9 cellular contexts compared by ENCODE assay signal in the genomic region with DNA sequence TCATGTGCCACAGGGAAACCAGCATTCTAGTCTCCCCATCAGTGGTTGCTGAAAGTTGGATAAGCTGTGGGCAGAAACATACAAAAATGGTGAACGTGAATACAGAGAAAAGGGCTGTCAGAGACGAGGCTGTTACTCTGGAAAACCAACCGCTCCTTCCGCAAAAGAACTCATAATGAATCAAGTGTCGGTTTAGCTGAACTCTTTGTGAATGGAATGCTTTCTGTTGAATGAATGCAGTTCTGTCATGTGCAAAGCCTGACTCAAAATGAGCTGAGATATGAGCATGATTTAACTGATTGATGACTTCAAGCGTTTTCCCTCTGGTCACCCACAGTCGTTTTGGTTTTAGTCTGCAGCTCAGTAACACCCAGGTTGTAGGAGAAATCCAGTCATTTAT.
A peak's percentile ranks its signal among the peaks of the same experiment; 100 is the strongest.
DNase-seq lines count a peak whose midpoint lies in the region; ATAC-seq, FAIRE-seq and TF ChIP-seq lines count a peak whose summit lies in the region.
"Had no signal": no experiment of that assay in that cellular context is flagged by ENCODE, and none has a peak within 500 bp of the region (broad histone marks: within the 10 kb centered on the region; RNA-seq: fewer than 3 reads in every experiment).

No MANE protein-coding gene starts in this region.

- no peak overlapping the region for H2BK5ac ChIP-seq in IMR-90 (ENCODE audit: low read depth, low read length, poor library complexity, severe bottlenecking)

- no peak overlapping the region for H2BK20ac ChIP-seq in IMR-90 (ENCODE audit: low read depth, low read length)

- no peak overlapping the region for H2BK15ac ChIP-seq in IMR-90 (ENCODE audit: low read depth, low read length)

- no peak overlapping the region for H4K8ac ChIP-seq in IMR-90 (ENCODE audit: low read depth in 2 of 2, low read length in 2 of 2)

- dilution Hi-C loops in IMR-90 (cut with HindIII; ENCODE audit: low sequenced_read_pairs, unreplicated experiment) = no loop called here

- POLR2A ChIA-PET in IMR-90 (lab: Charles Lee; ENCODE audit: unreplicated experiment) = no interaction called here

- no peaks in the 10 kb centered on the region for H3K9me3 ChIP-seq in IMR-90 (ENCODE audit: control insufficient read depth, insufficient read depth, low read length)
- H3K9me3 ChIP-seq in colonic mucosa = no peaks in the 10 kb centered on the region
- no peaks in the 10 kb centered on the region for H3K9me3 ChIP-seq in prostate gland

- peak; percentile 66 for FAIRE-seq in bronchial epithelial cell (lab: Jason Lieb, UNC)

- H3K79me1 ChIP-seq in IMR-90 (ENCODE audit: low read depth in 1 of 2, low read length in 2 of 2) = no peaks in the 10 kb centered on the region

- H3K4me3 ChIP-seq in IMR-90 (ENCODE audit: insufficient read depth, low read depth, low read length) (no peak overlapping the region), bronchial epithelial cell (ENCODE audit: low read depth, low read length) (no peak overlapping the region), colonic mucosa (no peak overlapping the region), prostate gland (no peak overlapping the region)

- no peak overlapping the region for H3K23ac ChIP-seq in IMR-90 (ENCODE audit: low read depth, low read length)

- TF ChIP-seq CTCF in IMR-90 (conservative IDR thresholded peaks at IDR 0.05; ENCODE audit: low read depth, low read length) (no peak), bronchial epithelial cell (IDR thresholded peaks at IDR 0.05; ENCODE audit: insufficient read depth, low read length, severe bottlenecking) (no peak), colonic mucosa (IDR thresholded peaks at IDR 0.05) (no peak), prostate gland (IDR thresholded peaks at IDR 0.05) (no peak)

- intact Hi-C loops in IMR-90 (cut with micrococcal nuclease) = no loop called here
- intact Hi-C loops in colonic mucosa (cut with DNase I) = loop anchor here (5.0 to 10.0 kb wide), 3 partner anchors 114 to 543 kb away; no protein-coding TSS in a partner anchor
- intact Hi-C loops in prostate gland (cut with DNase I) = no loop called here

- H3K36me3 ChIP-seq in IMR-90 (ENCODE audit: control insufficient read depth, insufficient read depth, low read length) (no peaks in the 10 kb centered on the region), bronchial epithelial cell (ENCODE audit: control insufficient read depth, insufficient read depth, low read length) (no peaks in the 10 kb centered on the region), colonic mucosa (no peaks in the 10 kb centered on the region), prostate gland (no peaks in the 10 kb centered on the region)

- no peak overlapping the region for H4K91ac ChIP-seq in IMR-90 (ENCODE audit: insufficient read depth, low read depth, low read length)

- H4K20me1 ChIP-seq in IMR-90 (ENCODE audit: insufficient read depth, low read length) = no peaks in the 10 kb centered on the region

- H3K4ac ChIP-seq in IMR-90 (ENCODE audit: low read depth, low read length) = no peak overlapping the region

- 82% methylated on average over 3 of the region's 7 CpGs; no CpG with 5 or more reads in 1 of the 2 experiments for WGBS in IMR-90 (ENCODE audit: extremely low coverage in 2 of 2, insufficient read length in 1 of 2), 2 experiments
- WGBS in prostate gland = 74% methylated on average over 7 of the region's 7 CpGs

- no peak for TF ChIP-seq RAD21 in IMR-90 (IDR thresholded peaks at IDR 0.05; ENCODE audit: low read length)

- DNase-seq in COLO829 (ENCODE audit: low spot score) (peak; percentile 74), IMR-90 (no peak), bronchial epithelial cell (ENCODE audit: low read depth) (no peak), colonic mucosa (no peak), prostate gland (ENCODE audit: low spot score) (no peak)
- DNase-seq in NK-92 treated with Interleukin-12 subunit alpha and Interleukin-12 subunit beta, amount 100 ng/mL, for 24 hours (lab: John Stamatoyannopoulos, UW) = no peak
- DNase-seq: head of caudate nucleus had no signal

- H3K27me3 ChIP-seq in IMR-90 (ENCODE audit: control insufficient read depth, insufficient read depth, low read length) (peaks cover 1% of the 10 kb centered on the region; the same call in 1 of the 2 replicates), bronchial epithelial cell (ENCODE audit: control insufficient read depth, insufficient read depth, low read length) (no peaks in the 10 kb centered on the region), colonic mucosa (no peaks in the 10 kb centered on the region), prostate gland (replicated peaks; ENCODE audit: insufficient read depth) (no peaks in the 10 kb centered on the region)

- CTCF ChIA-PET in IMR-90 (lab: Yijun Ruan, JAX) = interaction anchor here (0.7 to 1.4 kb wide), 3 partner anchors 132 to 542 kb away, joined by 3 to 5 read pairs (median 3); no protein-coding TSS in a partner anchor

- H3K4me2 ChIP-seq in IMR-90 (ENCODE audit: low read depth, low read length) = no peak overlapping the region

- H2AK5ac ChIP-seq in IMR-90 (ENCODE audit: low read depth, low read length) = 0 out of 2 replicates have a peak overlapping the region, but pooled peaks have one; percentile 5

- H3K4me1 ChIP-seq in IMR-90 (ENCODE audit: control insufficient read depth, insufficient read depth, low read length) = peaks cover 8% of the 10 kb centered on the region
- H3K4me1 ChIP-seq in colonic mucosa = peaks cover 11% of the 10 kb centered on the region
- H3K4me1 ChIP-seq in prostate gland (replicated peaks) = no peaks in the 10 kb centered on the region

- H4K5ac ChIP-seq in IMR-90 (ENCODE audit: low read depth, low read length) = no peak overlapping the region

- no peak for TF ChIP-seq POLR2A in IMR-90 (IDR thresholded peaks at IDR 0.05; ENCODE audit: low read depth, low read length)
- no peak for TF ChIP-seq POLR2A in prostate gland (IDR thresholded peaks at IDR 0.05)

- H3K9ac ChIP-seq in IMR-90 (ENCODE audit: low read depth, low read length) (no peak overlapping the region), colonic mucosa (ENCODE audit: low read depth in 2 of 2, low read length in 2 of 2) (no peak overlapping the region)

- H2AFZ ChIP-seq in IMR-90 (replicated peaks; ENCODE audit: low read length, poor library complexity) = no peak overlapping the region

- ATAC-seq in GM18867 (IDR thresholded peaks at IDR 0.05; ENCODE audit: unreplicated experiment) (peak; percentile 36), IMR-90 (ENCODE audit: low read depth) (no peak), HG02970 (IDR thresholded peaks at IDR 0.05; ENCODE audit: low FRiP score, unreplicated experiment) (no peak)

- H2BK120ac ChIP-seq in IMR-90 (ENCODE audit: low read depth, low read length) = no peak overlapping the region

- H3K27ac ChIP-seq in IMR-90 (ENCODE audit: insufficient read depth, low read length) = no peak overlapping the region
- no peak overlapping the region for H3K27ac ChIP-seq in colonic mucosa
- no peak overlapping the region for H3K27ac ChIP-seq in prostate gland

- no peak overlapping the region for H3K56ac ChIP-seq in IMR-90 (ENCODE audit: extremely low read depth, insufficient read depth, low read length)

- H3K9me1 ChIP-seq in IMR-90 (ENCODE audit: insufficient read depth, low read length) = peaks cover 3% of the 10 kb centered on the region; the same call in 1 of the 2 replicates

- no peak overlapping the region for H2AK9ac ChIP-seq in IMR-90 (replicated peaks; ENCODE audit: low read depth, low read length, poor library complexity)

- no peak overlapping the region for H3K18ac ChIP-seq in IMR-90 (ENCODE audit: low read depth, low read length)

- in situ Hi-C loops in IMR-90 (cut with MboI; ENCODE audit: low sequenced_read_pairs) = loop anchor here (5.0 to 10.0 kb wide), 4 partner anchors 112 to 546 kb away; no protein-coding TSS in a partner anchor

- no peak overlapping the region for H3K14ac ChIP-seq in IMR-90 (replicated peaks; ENCODE audit: low read depth, low read length)

- no TSS peak for BruUV-seq in IMR-90 (replicated peaks; lab: Mats Ljungman, UMichigan)

TF ChIP-seq in IMR-90, 13 proteins besides CTCF, POLR2A, EP300 and RAD21:
- TF ChIP-seq RCOR1 (IDR thresholded peaks at IDR 0.05; ENCODE audit: insufficient replicate concordance, low read length) = no peak
- TF ChIP-seq, protein P1, sequence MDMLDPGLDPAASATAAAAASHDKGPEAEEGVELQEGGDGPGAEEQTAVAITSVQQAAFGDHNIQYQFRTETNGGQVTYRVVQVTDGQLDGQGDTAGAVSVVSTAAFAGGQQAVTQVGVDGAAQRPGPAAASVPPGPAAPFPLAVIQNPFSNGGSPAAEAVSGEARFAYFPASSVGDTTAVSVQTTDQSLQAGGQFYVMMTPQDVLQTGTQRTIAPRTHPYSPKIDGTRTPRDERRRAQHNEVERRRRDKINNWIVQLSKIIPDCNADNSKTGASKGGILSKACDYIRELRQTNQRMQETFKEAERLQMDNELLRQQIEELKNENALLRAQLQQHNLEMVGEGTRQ (IDR thresholded peaks at IDR 0.05; ENCODE audit: low read depth, low read length) = no peak
- no peak for TF ChIP-seq NFE2L2 (IDR thresholded peaks at IDR 0.05; ENCODE audit: low read depth, low read length)
- no peak for TF ChIP-seq CHD1 (IDR thresholded peaks at IDR 0.05; ENCODE audit: low read depth, low read length)
- no peak for TF ChIP-seq MAFK (IDR thresholded peaks at IDR 0.05; ENCODE audit: low read depth, low read length)
- no peak for TF ChIP-seq BHLHE40 (IDR thresholded peaks at IDR 0.05; ENCODE audit: low read depth, low read length)
- TF ChIP-seq CEBPB (IDR thresholded peaks at IDR 0.05; ENCODE audit: low read depth, low read length) = no peak
